Comparison of ENCODE assay signal across 1 cellular context in the genomic region with DNA sequence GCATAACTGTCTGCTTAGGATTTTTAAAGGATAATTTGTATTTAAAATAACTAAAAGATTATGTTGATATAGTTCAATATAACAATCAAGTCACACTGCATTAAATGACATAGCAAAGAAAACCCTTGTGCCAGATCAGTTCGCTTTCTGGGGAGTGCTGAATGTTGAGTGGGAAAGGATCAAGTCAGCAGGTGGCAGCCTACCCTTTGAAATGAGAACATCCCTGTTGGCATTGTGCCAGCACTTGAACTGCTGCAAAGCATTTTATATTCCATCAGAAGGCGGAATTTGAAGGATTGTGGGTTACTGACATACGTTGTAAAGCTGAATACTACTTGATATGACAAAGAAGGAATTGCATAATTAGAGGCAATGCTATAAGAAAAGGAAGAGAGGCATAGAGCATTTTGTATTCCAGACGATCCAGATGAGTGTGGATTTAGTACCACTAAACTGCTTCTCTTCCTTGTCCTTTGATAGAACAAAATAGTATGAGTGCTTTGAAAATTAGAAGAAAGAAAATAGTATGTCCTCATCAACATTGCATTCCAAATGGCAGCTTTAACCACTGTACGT.
TF ChIP-seq lines count a peak whose summit lies in the region.

No MANE protein-coding gene starts in this region.

TF ChIP-seq in GM12878, 131 proteins besides CTCF, POLR2A, EP300 and RAD21 (continued from another document):
- TF ChIP-seq, protein P1, sequence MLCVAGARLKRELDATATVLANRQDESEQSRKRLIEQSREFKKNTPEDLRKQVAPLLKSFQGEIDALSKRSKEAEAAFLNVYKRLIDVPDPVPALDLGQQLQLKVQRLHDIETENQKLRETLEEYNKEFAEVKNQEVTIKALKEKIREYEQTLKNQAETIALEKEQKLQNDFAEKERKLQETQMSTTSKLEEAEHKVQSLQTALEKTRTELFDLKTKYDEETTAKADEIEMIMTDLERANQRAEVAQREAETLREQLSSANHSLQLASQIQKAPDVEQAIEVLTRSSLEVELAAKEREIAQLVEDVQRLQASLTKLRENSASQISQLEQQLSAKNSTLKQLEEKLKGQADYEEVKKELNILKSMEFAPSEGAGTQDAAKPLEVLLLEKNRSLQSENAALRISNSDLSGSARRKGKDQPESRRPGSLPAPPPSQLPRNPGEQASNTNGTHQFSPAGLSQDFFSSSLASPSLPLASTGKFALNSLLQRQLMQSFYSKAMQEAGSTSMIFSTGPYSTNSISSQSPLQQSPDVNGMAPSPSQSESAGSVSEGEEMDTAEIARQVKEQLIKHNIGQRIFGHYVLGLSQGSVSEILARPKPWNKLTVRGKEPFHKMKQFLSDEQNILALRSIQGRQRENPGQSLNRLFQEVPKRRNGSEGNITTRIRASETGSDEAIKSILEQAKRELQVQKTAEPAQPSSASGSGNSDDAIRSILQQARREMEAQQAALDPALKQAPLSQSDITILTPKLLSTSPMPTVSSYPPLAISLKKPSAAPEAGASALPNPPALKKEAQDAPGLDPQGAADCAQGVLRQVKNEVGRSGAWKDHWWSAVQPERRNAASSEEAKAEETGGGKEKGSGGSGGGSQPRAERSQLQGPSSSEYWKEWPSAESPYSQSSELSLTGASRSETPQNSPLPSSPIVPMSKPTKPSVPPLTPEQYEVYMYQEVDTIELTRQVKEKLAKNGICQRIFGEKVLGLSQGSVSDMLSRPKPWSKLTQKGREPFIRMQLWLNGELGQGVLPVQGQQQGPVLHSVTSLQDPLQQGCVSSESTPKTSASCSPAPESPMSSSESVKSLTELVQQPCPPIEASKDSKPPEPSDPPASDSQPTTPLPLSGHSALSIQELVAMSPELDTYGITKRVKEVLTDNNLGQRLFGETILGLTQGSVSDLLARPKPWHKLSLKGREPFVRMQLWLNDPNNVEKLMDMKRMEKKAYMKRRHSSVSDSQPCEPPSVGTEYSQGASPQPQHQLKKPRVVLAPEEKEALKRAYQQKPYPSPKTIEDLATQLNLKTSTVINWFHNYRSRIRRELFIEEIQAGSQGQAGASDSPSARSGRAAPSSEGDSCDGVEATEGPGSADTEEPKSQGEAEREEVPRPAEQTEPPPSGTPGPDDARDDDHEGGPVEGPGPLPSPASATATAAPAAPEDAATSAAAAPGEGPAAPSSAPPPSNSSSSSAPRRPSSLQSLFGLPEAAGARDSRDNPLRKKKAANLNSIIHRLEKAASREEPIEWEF (IDR thresholded peaks at IDR 0.05; ENCODE audit: insufficient replicate concordance, low read depth, low read length): no peak
- peak; percentile 93 for TF ChIP-seq SMAD1 (IDR thresholded peaks at IDR 0.05; ENCODE audit: low read depth, partially characterized antibody)
